14 cellular contexts compared by ENCODE assay signal in genomic region chr15:40061212-40061901, GRCh38. TPM values are rescaled to one million over a fixed set of nuclear protein-coding genes. Genes with fewer than 3 reads are reported as not detected.
DNase-seq lines count a peak whose midpoint lies in the region; ATAC-seq lines count a peak whose summit lies in the region.
"Had no signal": no experiment of that assay in that cellular context is flagged by ENCODE, and none has a peak within 500 bp of the region (broad histone marks: within the 10 kb centered on the region; RNA-seq: fewer than 3 reads in every experiment).

No MANE protein-coding gene starts in this region.

- no peaks in the 10 kb centered on the region for H3K79me1 ChIP-seq in neuronal stem cell (ENCODE audit: low read depth, low read length)

- peak; percentile 16 for DNase-seq in NCI-H2196 (lab: John Stamatoyannopoulos, UW; ENCODE audit: unreplicated experiment)
- no peak for DNase-seq in NCI-H2196 treated with DMSO at 0.1 percent for 48 hours (lab: John Stamatoyannopoulos, UW; ENCODE audit: unreplicated experiment)
- no peak for DNase-seq in neuronal stem cell (ENCODE audit: low spot score)
- no peak for DNase-seq in RPMI8226
- DNase-seq: stimulated activated CD4-positive, alpha-beta T cell treated with anti-CD3 and anti-CD28 coated beads, Interleukin-4, amount 100 ng/mL, for 4 hours; uterus had no signal

- no peak overlapping the region for H3K4ac ChIP-seq in neuronal stem cell (ENCODE audit: low read length)

- WGBS in neuronal stem cell (ENCODE audit: extremely low coverage in 2 of 2, insufficient read length in 2 of 2, insufficient replicate concordance in 1 of 2), 2 donors, result no CpG with 5 or more reads among the region's 15 CpGs

- no peak overlapping the region for H3K18ac ChIP-seq in neuronal stem cell (ENCODE audit: low read length)

- H3K27ac ChIP-seq in neuronal stem cell (replicated peaks; ENCODE audit: low read length), result no peak overlapping the region
- H3K27ac ChIP-seq: A549, neutrophil, uterus, VCaP had no signal

- peak overlapping the region; percentile 71 for H3K9ac ChIP-seq in neuronal stem cell (ENCODE audit: low read depth, low read length, poor library complexity)

- peaks cover 0 to 2% of the 10 kb centered on the region in 2 donors for H3K4me1 ChIP-seq in neuronal stem cell (ENCODE audit: control insufficient read depth in 2 of 2, insufficient read depth in 1 of 2, low read depth in 1 of 2, low read length in 2 of 2)
- H3K4me1 ChIP-seq: uterus had no signal

- H2BK5ac ChIP-seq in neuronal stem cell (ENCODE audit: low read length), result no peak overlapping the region

- H3K27me3 ChIP-seq in neuronal stem cell (ENCODE audit: control insufficient read depth in 3 of 3, insufficient read depth in 3 of 3, low read depth in 1 of 3, low read length in 3 of 3), result no peaks in the 10 kb centered on the region
- H3K27me3 ChIP-seq: neutrophil, uterus had no signal

- no peak overlapping the region for H3K4me2 ChIP-seq in neuronal stem cell (ENCODE audit: insufficient read depth, low read length, poor library complexity, severe bottlenecking)
- H3K4me2 ChIP-seq: A549, GM23338 had no signal

- no peak overlapping the region for H3K4me3 ChIP-seq in neuronal stem cell (ENCODE audit: low read length in 2 of 2)
- H3K4me3 ChIP-seq: A549, GM23338, uterus had no signal

- no peak overlapping the region for H4K8ac ChIP-seq in neuronal stem cell (ENCODE audit: low read depth, low read length)

- no peak overlapping the region for H2BK120ac ChIP-seq in neuronal stem cell (ENCODE audit: low read depth, low read length)

- H2BK12ac ChIP-seq in neuronal stem cell (ENCODE audit: low read length), result no peak overlapping the region

- H2AK5ac ChIP-seq in neuronal stem cell (ENCODE audit: low read depth, low read length), result no peak overlapping the region

- H3K14ac ChIP-seq in neuronal stem cell (ENCODE audit: low read length), result no peak overlapping the region

- H3K9me3 ChIP-seq in neuronal stem cell (replicated peaks in 1 of 2; ENCODE audit: control insufficient read depth in 2 of 2, insufficient read depth in 1 of 2, low read depth in 1 of 2, low read length in 2 of 2), result no peaks in the 10 kb centered on the region
- H3K9me3 ChIP-seq: A549, neutrophil, uterus had no signal

- H3K36me3 ChIP-seq in neuronal stem cell (replicated peaks in 1 of 2; ENCODE audit: control insufficient read depth in 2 of 2, insufficient read depth in 2 of 2, low read length in 2 of 2), result peaks cover 0 to 1% of the 10 kb centered on the region in 2 donors
- H3K36me3 ChIP-seq: neutrophil, uterus had no signal

- no peak overlapping the region for H4K91ac ChIP-seq in neuronal stem cell (ENCODE audit: low read depth, low read length, poor library complexity)

- H2BK15ac ChIP-seq in neuronal stem cell (ENCODE audit: low read length), result no peak overlapping the region

- no peak overlapping the region for H2AFZ ChIP-seq in neuronal stem cell (ENCODE audit: low read length)
- H2AFZ ChIP-seq: GM23338 had no signal

- ATAC-seq in GM21529 (IDR thresholded peaks at IDR 0.05; ENCODE audit: unreplicated experiment), result peak; percentile 51
- peak; percentile 42 for ATAC-seq in HG03520 (IDR thresholded peaks at IDR 0.05; ENCODE audit: unreplicated experiment)
- no peak for ATAC-seq in HG03025 (IDR thresholded peaks at IDR 0.05; ENCODE audit: low FRiP score, unreplicated experiment)
- ATAC-seq in HG03457 (IDR thresholded peaks at IDR 0.05; ENCODE audit: unreplicated experiment), result no peak
- ATAC-seq: A549, GM23338 had no signal

- no peak overlapping the region for H3K23ac ChIP-seq in neuronal stem cell (ENCODE audit: low read depth, low read length, poor library complexity)

RNA-seq across cellular contexts. Expression of gene SRP14, which starts 22.4 kb away (rescaled TPM):
- 655 TPM for polyA plus RNA-seq in neuronal stem cell (2013, experiment 1 of 2)
- 647 TPM for polyA plus RNA-seq in neuronal stem cell (2013, experiment 2 of 2)

RNA-seq across cellular contexts. Expression of gene BMF, which starts 47.3 kb away (rescaled TPM):
- polyA plus RNA-seq in neuronal stem cell (2013, experiment 1 of 2), result 6.6 TPM
- 6.6 TPM for polyA plus RNA-seq in neuronal stem cell (2013, experiment 2 of 2)

Comparison
In these comparisons a context has a peak if more than half of its experiments do, and no peak if none do; other contexts are left out.
1. ATAC-seq: peak in GM21529 (single experiment) and HG03520 (single experiment); none in HG03025 (single experiment) and HG03457 (single experiment).